25 cellular contexts compared by ENCODE assay signal in genomic region chr12:132269266-132269968, GRCh38. TPM values are rescaled to one million over a fixed set of nuclear protein-coding genes. Genes with fewer than 3 reads are reported as not detected.
A peak's percentile ranks its signal among the peaks of the same experiment; 100 is the strongest.
DNase-seq lines count a peak whose midpoint lies in the region; ATAC-seq, FAIRE-seq and TF ChIP-seq lines count a peak whose summit lies in the region.
"Had no signal": no experiment of that assay in that cellular context is flagged by ENCODE, and none has a peak within 500 bp of the region (broad histone marks: within the 10 kb centered on the region; RNA-seq: fewer than 3 reads in every experiment).

No MANE protein-coding gene starts in this region.

- 91% methylated on average over 44 of the region's 44 CpGs; no CpG with 5 or more reads in 1 of the 2 experiments for WGBS in H1 (ENCODE audit: extremely low coverage in 1 of 2, insufficient coverage in 1 of 2, insufficient read length in 1 of 2, insufficient replicate concordance in 2 of 2, low coverage in 1 of 2, low lambda C conversion rate in 2 of 2, missing lambda C conversion rate in 1 of 2), 2 experiments
- no CpG with 5 or more reads among the region's 44 CpGs for WGBS in neuronal stem cell (ENCODE audit: extremely low coverage in 2 of 2, insufficient read length in 2 of 2, insufficient replicate concordance in 1 of 2), 2 donors

- H3K27ac Mint-ChIP-seq in WTC11: 0 out of 2 replicates have a peak overlapping the region, but pooled peaks have one; percentile 45
- H3K27ac Mint-ChIP-seq: CD14-positive monocyte; CD4-positive, alpha-beta T cell; CD8-positive, alpha-beta memory T cell had no signal

- no peaks in the 10 kb centered on the region for H3K9me3 Mint-ChIP-seq in WTC11
- H3K9me3 Mint-ChIP-seq: CD4-positive, alpha-beta T cell; CD8-positive, alpha-beta memory T cell had no signal

- TF ChIP-seq EP300 in H1 (IDR thresholded peaks at IDR 0.05; ENCODE audit: borderline replicate concordance in 1 of 2, low read depth in 2 of 2, low read length in 2 of 2): no peak

- H3K36me3 ChIP-seq in H1 (ENCODE audit: control insufficient read depth in 2 of 4, insufficient read depth in 4 of 4, low read length in 3 of 4) (no peaks in the 10 kb centered on the region; a peak in 1 of 8 replicates), neuronal stem cell (replicated peaks in 1 of 2; ENCODE audit: control insufficient read depth in 2 of 2, insufficient read depth in 2 of 2, low read length in 2 of 2) (no peaks in the 10 kb centered on the region)
- H3K36me3 ChIP-seq: BE2C; BLaER1 treated with 17β-estradiol and CSF1 and Interleukin-3, amounts not matched to agents 10 nM and 100 nM had no signal

- H3K23ac ChIP-seq in H1 (ENCODE audit: insufficient read length) (no peak overlapping the region), neuronal stem cell (ENCODE audit: low read depth, low read length, poor library complexity) (peak overlapping the region; percentile 89)

- H3K27me3 ChIP-seq in H1 (replicated peaks in 1 of 4; ENCODE audit: control insufficient read depth in 3 of 4, extremely low read depth in 1 of 4, insufficient read depth in 3 of 4, low read length in 3 of 4) (peaks cover 0 to 16% (median 12%) of the 10 kb centered on the region in 4 experiments; a peak in 4 of 7 replicates), neuronal stem cell (ENCODE audit: control insufficient read depth in 3 of 3, insufficient read depth in 3 of 3, low read depth in 1 of 3, low read length in 3 of 3) (peaks cover 0 to 43% (median 4%) of the 10 kb centered on the region in 3 experiments)

- no peak for FAIRE-seq in H1 (lab: Jason Lieb, UNC)
- FAIRE-seq: A549, D721Med, GM12891, GM18507 had no signal

- peaks cover 0 to 8% (median 4%) of the 10 kb centered on the region in 4 experiments; a peak in 5 of 7 replicates for H3K4me1 ChIP-seq in H1 (replicated peaks in 1 of 4; ENCODE audit: control insufficient read depth in 3 of 4, insufficient read depth in 4 of 4, low read length in 3 of 4)
- H3K4me1 ChIP-seq in neuronal stem cell (ENCODE audit: control insufficient read depth in 2 of 2, insufficient read depth in 1 of 2, low read depth in 1 of 2, low read length in 2 of 2): no peaks in the 10 kb centered on the region
- H3K4me1 ChIP-seq: A549, BE2C had no signal

- no peak overlapping the region for H3K27ac ChIP-seq in H1 (ENCODE audit: low read depth, low read length)
- no peak overlapping the region for H3K27ac ChIP-seq in neuronal stem cell (replicated peaks; ENCODE audit: low read length)
- H3K27ac ChIP-seq: A549; BLaER1 treated with 17β-estradiol and CSF1 and Interleukin-3, amounts not matched to agents 10 nM and 100 nM had no signal

- H3K4me1 Mint-ChIP-seq in WTC11: peaks cover 6% of the 10 kb centered on the region; the same call in 1 of the 2 replicates
- H3K4me1 Mint-ChIP-seq: CD14-positive monocyte; CD8-positive, alpha-beta memory T cell had no signal

- ATAC-seq in WTC11: no peak
- no peak for ATAC-seq in HG02981 (IDR thresholded peaks at IDR 0.05; ENCODE audit: unreplicated experiment)
- no peak for ATAC-seq in GM18867 (IDR thresholded peaks at IDR 0.05; ENCODE audit: unreplicated experiment)
- ATAC-seq: A549 had no signal

- H3K4ac ChIP-seq in H1 (replicated peaks; ENCODE audit: insufficient read length, low read depth, low read length) (no peak overlapping the region), neuronal stem cell (ENCODE audit: low read length) (no peak overlapping the region)

- POLR2A ChIA-PET in WTC11 (lab: Charles Lee): no interaction called here
- POLR2A ChIA-PET in H1 (lab: Charles Lee; ENCODE audit: partially characterized antibody): interaction anchor here (1.4 to 2.0 kb wide), 3 partner anchors 13 to 117 kb away, joined by 3 to 5 read pairs (median 4); no protein-coding TSS in a partner anchor

- no peaks in the 10 kb centered on the region for H3K36me3 Mint-ChIP-seq in WTC11
- H3K36me3 Mint-ChIP-seq: CD14-positive monocyte; CD8-positive, alpha-beta memory T cell had no signal

- H3K18ac ChIP-seq in H1 (ENCODE audit: extremely low read depth, low read length): no peak overlapping the region
- peak overlapping the region; percentile 76 for H3K18ac ChIP-seq in neuronal stem cell (ENCODE audit: low read length)

- no peak overlapping the region for H2BK20ac ChIP-seq in H1 (ENCODE audit: low read length)

- H3K4me3 ChIP-seq in H1 (ENCODE audit: extremely low read depth in 1 of 4, insufficient read depth in 2 of 4, low read depth in 3 of 4, low read length in 4 of 4) (no peak overlapping the region), neuronal stem cell (ENCODE audit: low read length in 2 of 2) (no peak overlapping the region)
- H3K4me3 ChIP-seq: A549; BLaER1 treated with 17β-estradiol and CSF1 and Interleukin-3, amounts not matched to agents 10 nM and 100 nM had no signal

- H3K27me3 Mint-ChIP-seq in WTC11 (ENCODE audit: low read depth): peaks cover 38% of the 10 kb centered on the region
- H3K27me3 Mint-ChIP-seq: CD4-positive, alpha-beta T cell had no signal

- no peak overlapping the region for H3K56ac ChIP-seq in H1 (replicated peaks; ENCODE audit: insufficient read length, low read depth, low read length)

- TF ChIP-seq POLR2A in H1 (IDR thresholded peaks at IDR 0.05; ENCODE audit: control extremely low read depth in 1 of 2, low read depth in 2 of 2, low read length in 2 of 2): no peak

- peaks cover 0 to 6% of the 10 kb centered on the region in 2 experiments for H4K20me1 ChIP-seq in H1 (replicated peaks in 1 of 2; ENCODE audit: control insufficient read depth in 1 of 2, insufficient read depth in 2 of 2, low read length in 2 of 2)

- peaks cover 3% of the 10 kb centered on the region for H3K79me1 ChIP-seq in H1 (ENCODE audit: low read depth, low read length)
- peaks cover 1% of the 10 kb centered on the region for H3K79me1 ChIP-seq in neuronal stem cell (ENCODE audit: low read depth, low read length)

- no peak for TF ChIP-seq CTCF in WTC11 (IDR thresholded peaks at IDR 0.05)
- TF ChIP-seq CTCF in H1 (IDR thresholded peaks at IDR 0.05; ENCODE audit: control extremely low read depth in 1 of 3, insufficient read depth in 1 of 3, low read depth in 1 of 3, low read length in 3 of 3): no peak

- H2AK5ac ChIP-seq in H1 (ENCODE audit: low read depth, low read length) (no peak overlapping the region), neuronal stem cell (ENCODE audit: low read depth, low read length) (peak overlapping the region; percentile 63)

- H3K23me2 ChIP-seq in H1 (ENCODE audit: low read depth, low read length): peaks cover 6% of the 10 kb centered on the region

- H3K14ac ChIP-seq in H1 (ENCODE audit: insufficient read length) (no peak overlapping the region), neuronal stem cell (ENCODE audit: low read length) (peak overlapping the region; percentile 56)

- H3K79me2 ChIP-seq in H1 (ENCODE audit: control insufficient read depth in 1 of 2, insufficient read depth in 2 of 2, low read length in 2 of 2): no peaks in the 10 kb centered on the region

- CTCF ChIA-PET in WTC11 (lab: Charles Lee): interaction anchor here (0.8 kb wide), 1 partner anchor 145 kb away, joined by 3 read pairs; no protein-coding TSS in a partner anchor
- CTCF ChIA-PET in H1 (lab: Charles Lee; ENCODE audit: partially characterized antibody): interaction anchor here (0.6 to 2.6 kb wide), 11 partner anchors 12 to 655 kb away, joined by 3 to 9 read pairs (median 3); no protein-coding TSS in a partner anchor

- H2BK15ac ChIP-seq in H1 (ENCODE audit: low read length): no peak overlapping the region
- peak overlapping the region; percentile 21 for H2BK15ac ChIP-seq in neuronal stem cell (ENCODE audit: low read length)

- H2BK5ac ChIP-seq in H1 (ENCODE audit: low read depth, low read length) (no peak overlapping the region), neuronal stem cell (ENCODE audit: low read length) (no peak overlapping the region)

- H4K91ac ChIP-seq in H1 (replicated peaks; ENCODE audit: insufficient read length, low read length): no peak overlapping the region
- H4K91ac ChIP-seq in neuronal stem cell (ENCODE audit: low read depth, low read length, poor library complexity): no peak overlapping the region

- H4K5ac ChIP-seq in H1 (ENCODE audit: insufficient read length, low read depth, low read length): no peak overlapping the region

- no peak for TF ChIP-seq RAD21 in H1 (IDR thresholded peaks at IDR 0.05 in 1 of 2, conservative IDR thresholded peaks at IDR 0.05 in 1 of 2; ENCODE audit: low read depth in 2 of 2, low read length in 2 of 2)

- H3K4me3 Mint-ChIP-seq in WTC11: no peak overlapping the region
- H3K4me3 Mint-ChIP-seq: CD14-positive monocyte; CD4-positive, alpha-beta T cell; CD8-positive, alpha-beta memory T cell had no signal

- H3K4me2 ChIP-seq in H1 (ENCODE audit: insufficient read depth in 1 of 2, low read depth in 2 of 2, low read length in 2 of 2): no peak overlapping the region
- no peak overlapping the region for H3K4me2 ChIP-seq in neuronal stem cell (ENCODE audit: insufficient read depth, low read length, poor library complexity, severe bottlenecking)
- H3K4me2 ChIP-seq: A549 had no signal

- H2AFZ ChIP-seq in H1 (ENCODE audit: low read length): no peak overlapping the region
- H2AFZ ChIP-seq in neuronal stem cell (ENCODE audit: low read length): no peak overlapping the region

- no peak for DNase-seq in WTC11 (ENCODE audit: low spot score)
- DNase-seq in H1 (ENCODE audit: low read depth in 1 of 2, low spot score in 2 of 2): no peak
- no peak for DNase-seq in neuronal stem cell (ENCODE audit: low spot score)
- DNase-seq in DMS153 (lab: John Stamatoyannopoulos, UW): no peak
- DNase-seq: 8988T; ACHN; AML-193; BE2C; CD4-positive, alpha-beta T cell; CD8-positive, alpha-beta memory T cell; DMS 273 treated with DMSO at 0.1 percent for 48 hours; DMS53; DMS79 treated with DMSO at 0.1 percent for 48 hours; GF-D8; GOT3; H7; HCEC 1CT had no signal

- H2BK12ac ChIP-seq in H1 (ENCODE audit: low read depth, low read length) (no peak overlapping the region), neuronal stem cell (ENCODE audit: low read length) (peak overlapping the region; percentile 58)

- no peak overlapping the region for H2BK120ac ChIP-seq in H1 (replicated peaks; ENCODE audit: low read depth, low read length)
- H2BK120ac ChIP-seq in neuronal stem cell (ENCODE audit: low read depth, low read length): no peak overlapping the region

- H3K9me3 ChIP-seq in H1 (ENCODE audit: insufficient read depth in 2 of 2, low read depth in 1 of 2, low read length in 1 of 2): no peaks in the 10 kb centered on the region
- H3K9me3 ChIP-seq in neuronal stem cell (replicated peaks in 1 of 2; ENCODE audit: control insufficient read depth in 2 of 2, insufficient read depth in 1 of 2, low read depth in 1 of 2, low read length in 2 of 2): peaks cover 0 to 5% of the 10 kb centered on the region in 2 donors
- H3K9me3 ChIP-seq: A549; BE2C; BLaER1 treated with 17β-estradiol and CSF1 and Interleukin-3, amounts not matched to agents 10 nM and 100 nM had no signal

- H3K9ac ChIP-seq in H1 (replicated peaks in 1 of 4; ENCODE audit: extremely low read depth in 1 of 4, low read depth in 3 of 4, low read length in 3 of 4) (no peak overlapping the region), neuronal stem cell (ENCODE audit: low read depth, low read length, poor library complexity) (no peak overlapping the region)
- H3K9ac ChIP-seq: BLaER1 treated with 17β-estradiol and CSF1 and Interleukin-3, amounts not matched to agents 10 nM and 100 nM had no signal

- peak overlapping the region; percentile 18; the same call in 1 of the 2 replicates for H4K8ac ChIP-seq in H1 (ENCODE audit: extremely low read depth, insufficient read depth, low read length)
- peak overlapping the region; percentile 48 for H4K8ac ChIP-seq in neuronal stem cell (ENCODE audit: low read depth, low read length)

RNA-seq across cellular contexts. Expression of gene GALNT9, which starts 60.0 kb away (rescaled TPM):
- 0.66 to 1.1 TPM (median 0.90 TPM) in 3 replicates for total RNA-seq in WTC11 (2021)
- total RNA-seq in H1 (2021; fragmentation: NEBNext Ultra II Directional; extraction: Animal tissue kit (Norgen Biotek cat#: 25700)): 2.0 and 3.3 TPM in 2 replicates
- 3.6 and 5.3 TPM in 2 replicates for polyA plus RNA-seq in H1 (2011; rRNA removed)
- polyA plus RNA-seq in H1 (2011; cell fraction: cytosol; rRNA removed): 6.1 TPM
- polyA plus RNA-seq in H1 (2011; cell fraction: nucleus; rRNA removed): 9.4 TPM
- 2.3 to 3.6 TPM (median 3.1 TPM) in 4 replicates for polyA plus RNA-seq in H1 (2012, experiment 1 of 2)
- polyA plus RNA-seq in H1 (2012, experiment 2 of 2): 2.3 TPM
- polyA plus RNA-seq in H1 (2013, experiment 1 of 2): 0.73 TPM
- 0.92 TPM for polyA plus RNA-seq in H1 (2013, experiment 2 of 2)
- 2.3 and 4.0 TPM in 2 replicates for polyA minus RNA-seq in H1 (2011; rRNA and poly(A)+ RNA removed)
- polyA minus RNA-seq in H1 (2011; cell fraction: cytosol; rRNA and poly(A)+ RNA removed): 4.0 TPM
- 4.2 TPM for polyA minus RNA-seq in H1 (2011; cell fraction: nucleus; rRNA and poly(A)+ RNA removed)
- polyA plus RNA-seq in neuronal stem cell (2013, experiment 1 of 2): 0.13 TPM
- 0.14 TPM for polyA plus RNA-seq in neuronal stem cell (2013, experiment 2 of 2)
- total RNA-seq: CD4-positive, alpha-beta T cell had no signal
- polyA plus RNA-seq: CD14-positive monocyte; CD8-positive, alpha-beta memory T cell had no signal
